ENCODE assay signal across 17 cellular contexts in genomic region chr4:69058410-69059059, GRCh38. TPM values are rescaled to one million over a fixed set of nuclear protein-coding genes. Genes with fewer than 3 reads are reported as not detected.
DNase-seq lines count a peak whose midpoint lies in the region; ATAC-seq and TF ChIP-seq lines count a peak whose summit lies in the region.
"Had no signal": no experiment of that assay in that cellular context is flagged by ENCODE, and none has a peak within 500 bp of the region (broad histone marks: within the 10 kb centered on the region; RNA-seq: fewer than 3 reads in every experiment).

No MANE protein-coding gene starts in this region.

- H3K9ac ChIP-seq in iPS-15b (ENCODE audit: low read depth, low read length) (no peak overlapping the region), neuronal stem cell (ENCODE audit: low read depth, low read length, poor library complexity) (no peak overlapping the region)

- DNase-seq in neuronal stem cell (ENCODE audit: low spot score) (no peak), caudate nucleus (lab: John Stamatoyannopoulos, UW) (no peak), lower leg skin (ENCODE audit: low spot score in 2 of 2) (no peak), SKM-1 (lab: John Stamatoyannopoulos, UW; ENCODE audit: unreplicated experiment) (no peak), epidermal melanocyte (ENCODE audit: insufficient read length, low spot score) (no peak)
- DNase-seq: activated CD4-positive, alpha-beta memory T cell treated with anti-CD3 and anti-CD28 coated beads, Interleukin-2, amount 10 ng/mL, durations not matched to agents 7 days and 5 days; activated naive CD4-positive, alpha-beta T cell treated with Interleukin-2 at 50 U/mL for 16 hours; DND-41; NCI-H1105 treated with DMSO at 0.1 percent for 48 hours; stimulated activated CD8-positive, alpha-beta memory T cell treated with anti-CD3 and anti-CD28 coated beads, Interleukin-4, amount 100 ng/mL, for 48 hours; T-helper 9 cell had no signal

- no peak overlapping the region for H2BK5ac ChIP-seq in neuronal stem cell (ENCODE audit: low read length)

- no peak for TF ChIP-seq CTCF in lower leg skin (IDR thresholded peaks at IDR 0.05)

- H3K18ac ChIP-seq in neuronal stem cell (ENCODE audit: low read length) = peak overlapping the region; percentile 40

- no peaks in the 10 kb centered on the region for H3K79me1 ChIP-seq in neuronal stem cell (ENCODE audit: low read depth, low read length)

- ATAC-seq in GM18502 (IDR thresholded peaks at IDR 0.05; ENCODE audit: poor library complexity, unreplicated experiment) (peak; percentile 1), HG03460 (IDR thresholded peaks at IDR 0.05; ENCODE audit: unreplicated experiment) (peak; percentile 23)

- peak overlapping the region; percentile 61 for H3K27ac ChIP-seq in neuronal stem cell (replicated peaks; ENCODE audit: low read length)
- H3K27ac ChIP-seq in caudate nucleus (ENCODE audit: low read depth, low read length) = no peak overlapping the region
- H3K27ac ChIP-seq: RWPE1 had no signal

- no peak overlapping the region for H4K91ac ChIP-seq in neuronal stem cell (ENCODE audit: low read depth, low read length, poor library complexity)

- no peak overlapping the region for H2BK15ac ChIP-seq in neuronal stem cell (ENCODE audit: low read length)

- TF ChIP-seq POLR2A in lower leg skin (IDR thresholded peaks at IDR 0.05) = no peak

- H3K27me3 ChIP-seq in iPS-15b (ENCODE audit: control insufficient read depth, insufficient read depth, low read length) = peaks cover 4% of the 10 kb centered on the region
- no peaks in the 10 kb centered on the region for H3K27me3 ChIP-seq in neuronal stem cell (ENCODE audit: control insufficient read depth in 3 of 3, insufficient read depth in 3 of 3, low read depth in 1 of 3, low read length in 3 of 3)

- no peak overlapping the region for H2BK120ac ChIP-seq in neuronal stem cell (ENCODE audit: low read depth, low read length)

- H3K4ac ChIP-seq in neuronal stem cell (ENCODE audit: low read length) = no peak overlapping the region

- peak overlapping the region; percentile 85 for H2AFZ ChIP-seq in neuronal stem cell (ENCODE audit: low read length)

- intact Hi-C loops in lower leg skin (cut with DNase I; ENCODE audit: low total_unique reads) = no loop called here

- peak overlapping the region; percentile 13 for H3K4me3 ChIP-seq in iPS-15b (ENCODE audit: low read depth, low read length)
- peak overlapping the region in 1 of 2 donors; percentile 29 for H3K4me3 ChIP-seq in neuronal stem cell (ENCODE audit: low read length in 2 of 2)
- H3K4me3 ChIP-seq in lower leg skin (ENCODE audit: low read depth, poor library complexity, severe bottlenecking) = no peak overlapping the region

- no peak overlapping the region for H4K8ac ChIP-seq in neuronal stem cell (ENCODE audit: low read depth, low read length)

- no peak overlapping the region for H3K4me2 ChIP-seq in neuronal stem cell (ENCODE audit: insufficient read depth, low read length, poor library complexity, severe bottlenecking)

- H3K23ac ChIP-seq in neuronal stem cell (ENCODE audit: low read depth, low read length, poor library complexity) = no peak overlapping the region

- WGBS in neuronal stem cell (ENCODE audit: extremely low coverage in 2 of 2, insufficient read length in 2 of 2, insufficient replicate concordance in 1 of 2), 2 donors = no CpG with 5 or more reads among the region's 6 CpGs
- 66 to 70% methylated on average over 6 of the region's 6 CpGs for WGBS in lower leg skin, 2 donors

- no peak overlapping the region for H3K14ac ChIP-seq in neuronal stem cell (ENCODE audit: low read length)

- H3K4me1 ChIP-seq in iPS-15b (ENCODE audit: control insufficient read depth, insufficient read depth, low read length) = peaks cover 14% of the 10 kb centered on the region
- peaks cover 6 to 9% of the 10 kb centered on the region in 2 donors for H3K4me1 ChIP-seq in neuronal stem cell (ENCODE audit: control insufficient read depth in 2 of 2, insufficient read depth in 1 of 2, low read depth in 1 of 2, low read length in 2 of 2)

- H3K36me3 ChIP-seq in iPS-15b (ENCODE audit: control insufficient read depth, insufficient read depth, low read length) (no peaks in the 10 kb centered on the region), neuronal stem cell (replicated peaks in 1 of 2; ENCODE audit: control insufficient read depth in 2 of 2, insufficient read depth in 2 of 2, low read length in 2 of 2) (no peaks in the 10 kb centered on the region)

- H3K9me3 ChIP-seq in iPS-15b (ENCODE audit: control insufficient read depth, insufficient read depth, low read length) (no peaks in the 10 kb centered on the region), neuronal stem cell (replicated peaks in 1 of 2; ENCODE audit: control insufficient read depth in 2 of 2, insufficient read depth in 1 of 2, low read depth in 1 of 2, low read length in 2 of 2) (peaks cover 0 to 4% of the 10 kb centered on the region in 2 donors)

- H2BK12ac ChIP-seq in neuronal stem cell (ENCODE audit: low read length) = no peak overlapping the region

- H2AK5ac ChIP-seq in neuronal stem cell (ENCODE audit: low read depth, low read length) = no peak overlapping the region

RNA-seq across cellular contexts. Expression of gene UGT2B7, which starts 37.7 kb away (rescaled TPM):
- polyA plus RNA-seq in neuronal stem cell (2013, experiment 1 of 2) = not detected
- 0.01 TPM for polyA plus RNA-seq in neuronal stem cell (2013, experiment 2 of 2)
- 1 to 10 TPM in 1 of 4 donors, under 1 TPM in 3; 0.25 to 1.9 (median 0.56) TPM for total RNA-seq in lower leg skin
- total RNA-seq: activated CD4-positive, alpha-beta memory T cell treated with anti-CD3 and anti-CD28 coated beads, Interleukin-2, amount 10 ng/mL, durations not matched to agents 7 days and 5 days; NCI-H460 had no signal
- polyA plus RNA-seq: neural cell had no signal
